ENCODE assay signal across 1 cellular context in the genomic region with DNA sequence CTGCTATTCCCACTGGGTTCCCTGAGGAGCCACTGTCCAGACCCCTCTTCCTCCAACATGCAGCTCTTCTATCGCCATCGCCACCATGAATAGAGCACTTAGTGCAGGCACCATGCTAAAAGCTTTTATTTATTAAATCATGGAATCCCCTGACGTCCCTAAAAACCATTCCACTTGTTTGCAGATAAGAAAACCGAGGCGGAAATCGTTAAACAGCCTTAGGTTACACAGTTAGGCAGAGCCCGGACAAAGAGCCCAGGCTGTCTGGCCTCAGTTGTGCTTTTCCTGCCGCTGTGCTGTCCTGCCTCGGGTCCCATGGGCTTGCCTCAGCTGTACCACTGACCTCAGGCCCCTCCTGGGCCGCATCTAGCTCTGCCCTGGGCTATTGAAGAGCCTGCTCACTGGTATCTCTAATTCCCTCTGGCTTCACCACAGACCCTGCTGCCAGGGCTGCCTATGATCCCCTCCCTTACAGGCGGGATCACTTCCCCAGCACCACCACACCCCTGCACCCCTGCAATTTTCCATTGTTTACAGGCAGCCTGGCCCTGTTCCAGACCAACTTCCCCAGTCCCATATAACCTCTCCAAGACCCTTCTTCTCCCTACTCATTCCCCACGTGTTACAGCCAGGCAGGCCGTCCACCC.
A peak's percentile ranks its signal among the peaks of the same experiment; 100 is the strongest.
TF ChIP-seq lines count a peak whose summit lies in the region.

No MANE protein-coding gene starts in this region.

TF ChIP-seq in SK-N-SH treated with all-trans-retinoic acid at 6 μM for 48 hours, 23 proteins besides CTCF, POLR2A, EP300 and RAD21 (continued from another document):
- TF ChIP-seq CSDC2 (CRISPR knock-in tag; IDR thresholded peaks at IDR 0.05) (no peak), PPARA (CRISPR knock-in tag; IDR thresholded peaks at IDR 0.05; ENCODE audit: borderline replicate concordance) (peak; percentile 66; the same call in 1 of the 2 replicates)
- TF ChIP-seq, protein P1, sequence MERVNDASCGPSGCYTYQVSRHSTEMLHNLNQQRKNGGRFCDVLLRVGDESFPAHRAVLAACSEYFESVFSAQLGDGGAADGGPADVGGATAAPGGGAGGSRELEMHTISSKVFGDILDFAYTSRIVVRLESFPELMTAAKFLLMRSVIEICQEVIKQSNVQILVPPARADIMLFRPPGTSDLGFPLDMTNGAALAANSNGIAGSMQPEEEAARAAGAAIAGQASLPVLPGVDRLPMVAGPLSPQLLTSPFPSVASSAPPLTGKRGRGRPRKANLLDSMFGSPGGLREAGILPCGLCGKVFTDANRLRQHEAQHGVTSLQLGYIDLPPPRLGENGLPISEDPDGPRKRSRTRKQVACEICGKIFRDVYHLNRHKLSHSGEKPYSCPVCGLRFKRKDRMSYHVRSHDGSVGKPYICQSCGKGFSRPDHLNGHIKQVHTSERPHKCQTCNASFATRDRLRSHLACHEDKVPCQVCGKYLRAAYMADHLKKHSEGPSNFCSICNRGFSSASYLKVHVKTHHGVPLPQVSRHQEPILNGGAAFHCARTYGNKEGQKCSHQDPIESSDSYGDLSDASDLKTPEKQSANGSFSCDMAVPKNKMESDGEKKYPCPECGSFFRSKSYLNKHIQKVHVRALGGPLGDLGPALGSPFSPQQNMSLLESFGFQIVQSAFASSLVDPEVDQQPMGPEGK (CRISPR knock-in tag; IDR thresholded peaks at IDR 0.05; ENCODE audit: borderline replicate concordance): no peak
TF ChIP-seq in SK-N-SH treated with all-trans-retinoic acid at 6 μM for 48 hours: peak in this region for 6.
